ENCODE assay signal across 23 cellular contexts in the genomic region with DNA sequence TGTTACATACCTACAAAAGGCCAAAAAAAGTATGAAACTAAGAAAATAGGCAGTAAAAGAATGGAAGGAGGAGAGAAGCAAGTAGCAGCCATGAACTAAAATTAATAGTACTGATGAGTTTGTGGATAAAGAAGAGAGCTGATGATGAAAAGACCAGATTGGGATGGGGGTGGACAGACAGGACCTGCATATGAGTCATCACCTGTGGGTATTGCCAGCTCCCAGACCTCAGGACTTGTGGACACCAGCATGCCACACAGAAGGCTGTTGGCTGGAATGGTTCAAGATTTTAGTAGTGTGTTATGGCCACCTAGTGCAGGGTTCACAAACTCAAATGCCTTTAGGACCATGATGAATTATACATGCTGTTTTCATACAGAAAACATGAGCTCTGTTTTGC. TPM values are rescaled to one million over a fixed set of nuclear protein-coding genes. Genes with fewer than 3 reads are reported as not detected.
DNase-seq lines count a peak whose midpoint lies in the region; TF ChIP-seq lines count a peak whose summit lies in the region.
"Had no signal": no experiment of that assay in that cellular context is flagged by ENCODE, and none has a peak within 500 bp of the region (broad histone marks: within the 10 kb centered on the region; RNA-seq: fewer than 3 reads in every experiment).

No MANE protein-coding gene starts in this region.

- no peaks in the 10 kb centered on the region for H3K4me1 ChIP-seq in tibial nerve
- H3K4me1 ChIP-seq: colonic mucosa, transverse colon had no signal

- no peak overlapping the region for H3K4me3 ChIP-seq in AG10803 (ENCODE audit: low read length)
- H3K4me3 ChIP-seq in astrocyte of the spinal cord (ENCODE audit: low read depth, low read length): no peak overlapping the region
- H3K4me3 ChIP-seq in tibial nerve: no peak overlapping the region
- H3K4me3 ChIP-seq: colonic mucosa, transverse colon had no signal

- TF ChIP-seq CTCF in AG10803 (conservative IDR thresholded peaks at IDR 0.05; ENCODE audit: low read length) (no peak), astrocyte of the spinal cord (IDR thresholded peaks at IDR 0.05; ENCODE audit: low read depth, low read length) (no peak), tibial nerve (IDR thresholded peaks at IDR 0.05) (no peak)

- H3K9me3 ChIP-seq in tibial nerve: no peaks in the 10 kb centered on the region
- H3K9me3 ChIP-seq: colonic mucosa, transverse colon had no signal

- H3K36me3 ChIP-seq in tibial nerve: no peaks in the 10 kb centered on the region
- H3K36me3 ChIP-seq: colonic mucosa, transverse colon had no signal

- no peak overlapping the region for H3K27ac ChIP-seq in tibial nerve
- H3K27ac ChIP-seq: colonic mucosa, transverse colon had no signal

- TF ChIP-seq EP300 in tibial nerve (IDR thresholded peaks at IDR 0.05): no peak

- DNase-seq in AG10803 (ENCODE audit: low read depth) (peak; percentile 40), HT1080 (ENCODE audit: low read depth) (peak; percentile 55), astrocyte of the spinal cord (ENCODE audit: low read depth, low spot score) (peak; percentile 9), glomerular visceral epithelial cell (ENCODE audit: extremely low spot score) (peak; percentile 38), tibial nerve (ENCODE audit: low spot score in 2 of 2) (no peak), cerebellar cortex (ENCODE audit: low spot score) (no peak), activated gamma-delta T cell treated with Interleukin-2 at 50 U/mL for 16 hours (no peak), UCSD-AML1 (lab: John Stamatoyannopoulos, UW; ENCODE audit: unreplicated experiment) (no peak)
- DNase-seq: activated CD4-positive, alpha-beta T cell treated with anti-CD3 and anti-CD28 coated beads, Interleukin-2, amount 10 ng/mL, durations not matched to agents 7 days and 5 days; activated CD8-positive, alpha-beta memory T cell treated with anti-CD3 and anti-CD28 coated beads, Interleukin-2, amount 50 U/mL, for 4 hours; activated effector memory CD4-positive, alpha-beta T cell treated with anti-CD3 and anti-CD28 coated beads, Interleukin-2, amount 50 U/mL, for 16 hours; AML-193; anterior cingulate cortex; colonic mucosa; COR-L47; NCI-H146; NCI-H226; occipital lobe; right cardiac atrium; RPMI8226; stimulated activated naive CD8-positive, alpha-beta T cell treated with anti-CD3 and anti-CD28 coated beads, Interleukin-15, Interleukin-2, amounts not matched to agents 100 U/mL and 50 U/mL, for 24 hours; transverse colon had no signal

- H3K27me3 ChIP-seq in tibial nerve: no peaks in the 10 kb centered on the region
- H3K27me3 ChIP-seq: colonic mucosa, transverse colon had no signal

- in situ Hi-C loops in astrocyte of the spinal cord (cut with HindIII; ENCODE audit: low sequenced_read_pairs): no loop called here

- no peak for TF ChIP-seq POLR2A in tibial nerve (IDR thresholded peaks at IDR 0.05)

RNA-seq across cellular contexts. Expression of a gene that starts 58.9 kb away (rescaled TPM):
- 0.03 and 0.27 TPM in 2 replicates for total RNA-seq in HT1080 (2014; rRNA removed; shearing (Covaris generic))
- 0.05 and 0.06 TPM in 2 replicates for polyA plus RNA-seq in HT1080 (2015; cell fraction: cytosol; rRNA removed)
- polyA plus RNA-seq in HT1080 (2015; cell fraction: nucleus; rRNA removed): 0.39 TPM in 1 of 2 replicates, not detected in the other
- not detected for total RNA-seq in tibial nerve
- total RNA-seq: activated CD4-positive, alpha-beta T cell treated with anti-CD3 and anti-CD28 coated beads, Interleukin-2, amount 10 ng/mL, durations not matched to agents 7 days and 5 days; left lobe of liver; right cardiac atrium; transverse colon had no signal
- polyA plus RNA-seq: right cardiac atrium had no signal

Comparison
In these comparisons a context has a peak if more than half of its experiments do, and no peak if none do; other contexts are left out.
1. DNase-seq: peak in AG10803 (single experiment), HT1080 (single experiment), astrocyte of the spinal cord (single experiment) and glomerular visceral epithelial cell (single experiment); none in tibial nerve (0 of 2), cerebellar cortex (single experiment), activated gamma-delta T cell treated with Interleukin-2 at 50 U/mL for 16 hours (single experiment) and UCSD-AML1 (single experiment).